In the genomic region with DNA sequence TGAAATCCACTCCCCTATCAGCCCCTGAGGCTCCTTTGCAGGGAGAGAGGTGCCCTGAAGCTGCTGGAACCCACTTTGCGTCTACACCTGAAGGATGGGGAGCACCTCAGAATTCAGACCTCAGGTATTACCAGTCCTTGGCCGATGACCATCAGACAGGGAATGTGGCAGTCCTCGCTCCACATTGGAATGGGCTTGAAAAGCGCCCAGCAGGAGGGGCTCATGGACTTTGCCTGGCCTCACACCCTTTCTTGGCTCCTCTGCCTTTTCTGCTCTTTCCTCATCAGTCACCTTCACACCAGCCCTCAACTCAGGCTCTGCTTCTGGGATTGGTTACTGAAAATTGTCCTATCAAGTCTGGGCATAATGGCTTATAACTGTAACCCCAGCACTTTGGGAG, we compare ENCODE assay signal across 27 cellular contexts.
DNase-seq lines count a peak whose midpoint lies in the region; ATAC-seq and TF ChIP-seq lines count a peak whose summit lies in the region.
"Had no signal": no experiment of that assay in that cellular context is flagged by ENCODE, and none has a peak within 500 bp of the region (broad histone marks: within the 10 kb centered on the region; RNA-seq: fewer than 3 reads in every experiment).

No MANE protein-coding gene starts in this region.

- intact Hi-C loops in activated CD4-positive, alpha-beta T cell treated with anti-CD3 and anti-CD28 coated beads, Interleukin-2, amount 10 ng/mL, durations not matched to agents 24 days and 14 days (cut with micrococcal nuclease) = no loop called here
- intact Hi-C loops in posterior vena cava (cut with DNase I) = no loop called here

- no peaks in the 10 kb centered on the region for H3K27me3 Mint-ChIP-seq in activated CD4-positive, alpha-beta T cell treated with anti-CD3 and anti-CD28 coated beads, Interleukin-2, amount 10 ng/mL, durations not matched to agents 24 days and 14 days

- ATAC-seq in GM19452 (IDR thresholded peaks at IDR 0.05; ENCODE audit: unreplicated experiment) = no peak
- ATAC-seq: Right ventricle myocardium inferior had no signal

- H3K36me3 Mint-ChIP-seq in activated CD4-positive, alpha-beta T cell treated with anti-CD3 and anti-CD28 coated beads, Interleukin-2, amount 10 ng/mL, durations not matched to agents 24 days and 14 days (ENCODE audit: low read depth) = no peaks in the 10 kb centered on the region

- no peak overlapping the region for H3K27ac ChIP-seq in VCaP
- H3K27ac ChIP-seq: PC-9, SJCRH30 had no signal

- DNase-seq in activated CD4-positive, alpha-beta T cell treated with anti-CD3 and anti-CD28 coated beads, Interleukin-2, amount 10 ng/mL, durations not matched to agents 24 days and 14 days = peak; percentile 40
- DNase-seq in activated CD4-positive, alpha-beta T cell treated with anti-CD3 and anti-CD28 coated beads, Interleukin-2, amount 50 U/mL, for 1 hour = no peak
- DNase-seq in iPS-NIHi7 (ENCODE audit: extremely low spot score) (peak; percentile 54), NCI-H2227 (lab: John Stamatoyannopoulos, UW; ENCODE audit: unreplicated experiment) (no peak), NOMO-1 treated with DMSO at 0.1 percent for 48 hours (lab: John Stamatoyannopoulos, UW; ENCODE audit: unreplicated experiment) (no peak), posterior vena cava (ENCODE audit: low spot score) (no peak)
- DNase-seq: C1 segment of cervical spinal cord; CD4-positive, alpha-beta memory T cell; COR-L47; DMS79; EL; HCEC 1CT; KBM-7; MV-4-11; NCI-H1105; NCI-H1436 treated with DMSO at 0.1 percent for 48 hours; NCI-H187 treated with DMSO at 0.1 percent for 48 hours; NCI-H2171 treated with DMSO at 0.1 percent for 48 hours; NCI-H524; NCI-H748 treated with DMSO at 0.1 percent for 48 hours; NK-92 treated with Interleukin-12 subunit alpha and Interleukin-12 subunit beta, amount 100 ng/mL, for 24 hours; PC-9; SJCRH30; T-helper 1 cell had no signal

- H3K4me1 Mint-ChIP-seq in activated CD4-positive, alpha-beta T cell treated with anti-CD3 and anti-CD28 coated beads, Interleukin-2, amount 10 ng/mL, durations not matched to agents 24 days and 14 days = no peaks in the 10 kb centered on the region
- H3K4me1 Mint-ChIP-seq: CD4-positive, alpha-beta memory T cell had no signal

- TF ChIP-seq CTCF in VCaP (conservative IDR thresholded peaks at IDR 0.05) = peak; percentile 22

- peaks cover 10% of the 10 kb centered on the region for H3K9me3 Mint-ChIP-seq in activated CD4-positive, alpha-beta T cell treated with anti-CD3 and anti-CD28 coated beads, Interleukin-2, amount 10 ng/mL, durations not matched to agents 24 days and 14 days

- H3K4me3 Mint-ChIP-seq in activated CD4-positive, alpha-beta T cell treated with anti-CD3 and anti-CD28 coated beads, Interleukin-2, amount 10 ng/mL, durations not matched to agents 24 days and 14 days = no peak overlapping the region
- H3K4me3 Mint-ChIP-seq: CD4-positive, alpha-beta memory T cell had no signal

- no peak overlapping the region for H3K27ac Mint-ChIP-seq in activated CD4-positive, alpha-beta T cell treated with anti-CD3 and anti-CD28 coated beads, Interleukin-2, amount 10 ng/mL, durations not matched to agents 24 days and 14 days
- H3K27ac Mint-ChIP-seq: CD4-positive, alpha-beta memory T cell had no signal

Comparison
In these comparisons a context has a peak if more than half of its experiments do, and no peak if none do; other contexts are left out.
1. DNase-seq: peak in activated CD4-positive, alpha-beta T cell treated with anti-CD3 and anti-CD28 coated beads, Interleukin-2, amount 10 ng/mL, durations not matched to agents 24 days and 14 days (single experiment) and iPS-NIHi7 (single experiment); none in activated CD4-positive, alpha-beta T cell treated with anti-CD3 and anti-CD28 coated beads, Interleukin-2, amount 50 U/mL, for 1 hour (single experiment), NCI-H2227 (single experiment), NOMO-1 treated with DMSO at 0.1 percent for 48 hours (single experiment) and posterior vena cava (single experiment).